Comparison of ENCODE assay signal across 13 cellular contexts in genomic region chr7:65978891-65979582, GRCh38. TPM values are rescaled to one million over a fixed set of nuclear protein-coding genes. Genes with fewer than 3 reads are reported as not detected.
DNase-seq lines count a peak whose midpoint lies in the region; ATAC-seq and TF ChIP-seq lines count a peak whose summit lies in the region.
"Had no signal": no experiment of that assay in that cellular context is flagged by ENCODE, and none has a peak within 500 bp of the region (broad histone marks: within the 10 kb centered on the region; RNA-seq: fewer than 3 reads in every experiment).

No MANE protein-coding gene starts in this region.

- H3K4me1 Mint-ChIP-seq in activated T-helper 1 cell treated with anti-CD3 and anti-CD28 coated beads, Interleukin-12 subunit alpha, Interleukin-12 subunit beta, Interleukin-2, Interleukin-4 antibody, amounts not matched to agents 30 ng/mL and 10 ng/mL and 1 ng/mL, durations not matched to agents 14 hours and 24 hours and 36 hours (ENCODE audit: low read depth): peaks cover 7% of the 10 kb centered on the region

- no peaks in the 10 kb centered on the region for H3K9me3 Mint-ChIP-seq in activated T-helper 1 cell treated with anti-CD3 and anti-CD28 coated beads, Interleukin-12 subunit alpha, Interleukin-12 subunit beta, Interleukin-2, Interleukin-4 antibody, amounts not matched to agents 30 ng/mL and 10 ng/mL and 1 ng/mL, durations not matched to agents 14 hours and 24 hours and 36 hours

- H3K9me3 ChIP-seq in heart right ventricle: no peaks in the 10 kb centered on the region
- H3K9me3 ChIP-seq in lower lobe of right lung: no peaks in the 10 kb centered on the region

- H3K27me3 ChIP-seq in heart right ventricle (no peaks in the 10 kb centered on the region), lower lobe of right lung (ENCODE audit: low read depth) (no peaks in the 10 kb centered on the region)

- no peak overlapping the region for H3K27ac Mint-ChIP-seq in activated T-helper 1 cell treated with anti-CD3 and anti-CD28 coated beads, Interleukin-12 subunit alpha, Interleukin-12 subunit beta, Interleukin-2, Interleukin-4 antibody, amounts not matched to agents 30 ng/mL and 10 ng/mL and 1 ng/mL, durations not matched to agents 14 hours and 24 hours and 36 hours

- peaks cover 0 to 28% (median 21%) of the 10 kb centered on the region in 9 donors for H3K4me1 ChIP-seq in heart right ventricle
- H3K4me1 ChIP-seq in lower lobe of right lung: peaks cover 19% of the 10 kb centered on the region

- H3K27me3 Mint-ChIP-seq in activated T-helper 1 cell treated with anti-CD3 and anti-CD28 coated beads, Interleukin-12 subunit alpha, Interleukin-12 subunit beta, Interleukin-2, Interleukin-4 antibody, amounts not matched to agents 30 ng/mL and 10 ng/mL and 1 ng/mL, durations not matched to agents 14 hours and 24 hours and 36 hours (ENCODE audit: insufficient read depth): no peaks in the 10 kb centered on the region

- no peak overlapping the region for H3K27ac ChIP-seq in heart right ventricle
- no peak overlapping the region for H3K27ac ChIP-seq in lower lobe of right lung
- H3K27ac ChIP-seq: KMS-11, parathyroid adenoma had no signal

- no peak for ATAC-seq in Right ventricle myocardium inferior
- ATAC-seq in heart right ventricle: no peak
- ATAC-seq in lower lobe of right lung: no peak
- no peak for ATAC-seq in GM21381 (IDR thresholded peaks at IDR 0.05; ENCODE audit: unreplicated experiment)

- peak overlapping the region; percentile 39 for H3K4me3 Mint-ChIP-seq in activated T-helper 1 cell treated with anti-CD3 and anti-CD28 coated beads, Interleukin-12 subunit alpha, Interleukin-12 subunit beta, Interleukin-2, Interleukin-4 antibody, amounts not matched to agents 30 ng/mL and 10 ng/mL and 1 ng/mL, durations not matched to agents 14 hours and 24 hours and 36 hours

- H3K4me3 ChIP-seq in heart right ventricle (no peak overlapping the region), lower lobe of right lung (no peak overlapping the region)

- H3K36me3 ChIP-seq in heart right ventricle (peaks cover 0 to 63% (median 7%) of the 10 kb centered on the region in 9 donors), lower lobe of right lung (peaks cover 49% of the 10 kb centered on the region)

- TF ChIP-seq CTCF in heart right ventricle (IDR thresholded peaks at IDR 0.05): no peak
- no peak for TF ChIP-seq CTCF in lower lobe of right lung (IDR thresholded peaks at IDR 0.05)

- peaks cover 14% of the 10 kb centered on the region for H3K36me3 Mint-ChIP-seq in activated T-helper 1 cell treated with anti-CD3 and anti-CD28 coated beads, Interleukin-12 subunit alpha, Interleukin-12 subunit beta, Interleukin-2, Interleukin-4 antibody, amounts not matched to agents 30 ng/mL and 10 ng/mL and 1 ng/mL, durations not matched to agents 14 hours and 24 hours and 36 hours (ENCODE audit: low read depth)

- intact Hi-C loops in Right ventricle myocardium inferior (cut with DNase I): no loop called here
- intact Hi-C loops in heart right ventricle (cut with DNase I): loop anchor here in 1 of 10 donors (10.0 kb wide), 1 partner anchor 104 kb away; the partner anchor contains the start of gene VKORC1L1
- intact Hi-C loops in activated T-helper 1 cell treated with anti-CD3 and anti-CD28 coated beads, Interleukin-12 subunit alpha, Interleukin-12 subunit beta, Interleukin-2, Interleukin-4 antibody, amounts not matched to agents 30 ng/mL and 10 ng/mL and 1 ng/mL, durations not matched to agents 14 hours and 24 hours and 36 hours (cut with micrococcal nuclease): no loop called here
- intact Hi-C loops in lower lobe of right lung (cut with DNase I): no loop called here

- WGBS in heart right ventricle, 2 donors: 96% methylated on average over 18 of the region's 18 CpGs

- peak; percentile 31 for DNase-seq in Right ventricle myocardium inferior (ENCODE audit: missing footprints)
- no peak for DNase-seq in heart right ventricle
- no peak for DNase-seq in activated T-helper 1 cell treated with anti-CD3 and anti-CD28 coated beads, Interleukin-12 subunit alpha, Interleukin-12 subunit beta, Interleukin-2, Interleukin-4 antibody, amounts not matched to agents 30 ng/mL and 10 ng/mL and 1 ng/mL, durations not matched to agents 14 hours and 24 hours and 36 hours (ENCODE audit: low spot score)
- DNase-seq in lower lobe of right lung: peak; percentile 40
- no peak for DNase-seq in H4 (ENCODE audit: low spot score)
- DNase-seq in SHP77 (lab: John Stamatoyannopoulos, UW): no peak
- DNase-seq: activated T-cell treated with anti-CD3 and anti-CD28 coated beads for 4 hours, erythroblast, NCI-H1105, OCI-M1 had no signal

RNA-seq across cellular contexts. Expression of gene GUSB, which starts 3.0 kb away (rescaled TPM):
- total RNA-seq in Right ventricle myocardium inferior (18.3 TPM), heart right ventricle (10 to 100 TPM; 10.8 to 30.6 (median 15.6) TPM), lower lobe of right lung (88.6 TPM)
- 10 to 100 TPM; 25.3 to 28.0 TPM for polyA plus RNA-seq in heart right ventricle
- 49.7 and 50.1 TPM in 2 replicates for total RNA-seq in activated T-helper 1 cell treated with anti-CD3 and anti-CD28 coated beads, Interleukin-12 subunit alpha, Interleukin-12 subunit beta, Interleukin-2, Interleukin-4 antibody, amounts not matched to agents 30 ng/mL and 10 ng/mL and 1 ng/mL, durations not matched to agents 14 hours and 24 hours and 36 hours
- 41.6 and 47.6 TPM in 2 replicates for total RNA-seq in H4 (2014; rRNA removed; shearing (Covaris generic))

Comparison
In these comparisons a context has a peak if more than half of its experiments do, and no peak if none do; other contexts are left out.
1. DNase-seq: peak in Right ventricle myocardium inferior (single experiment) and lower lobe of right lung (single experiment); none in heart right ventricle (0 of 2), activated T-helper 1 cell treated with anti-CD3 and anti-CD28 coated beads, Interleukin-12 subunit alpha, Interleukin-12 subunit beta, Interleukin-2, Interleukin-4 antibody, amounts not matched to agents 30 ng/mL and 10 ng/mL and 1 ng/mL, durations not matched to agents 14 hours and 24 hours and 36 hours (single experiment), H4 (single experiment) and SHP77 (0 of 2).